10 cellular contexts compared by ENCODE assay signal in the genomic region with DNA sequence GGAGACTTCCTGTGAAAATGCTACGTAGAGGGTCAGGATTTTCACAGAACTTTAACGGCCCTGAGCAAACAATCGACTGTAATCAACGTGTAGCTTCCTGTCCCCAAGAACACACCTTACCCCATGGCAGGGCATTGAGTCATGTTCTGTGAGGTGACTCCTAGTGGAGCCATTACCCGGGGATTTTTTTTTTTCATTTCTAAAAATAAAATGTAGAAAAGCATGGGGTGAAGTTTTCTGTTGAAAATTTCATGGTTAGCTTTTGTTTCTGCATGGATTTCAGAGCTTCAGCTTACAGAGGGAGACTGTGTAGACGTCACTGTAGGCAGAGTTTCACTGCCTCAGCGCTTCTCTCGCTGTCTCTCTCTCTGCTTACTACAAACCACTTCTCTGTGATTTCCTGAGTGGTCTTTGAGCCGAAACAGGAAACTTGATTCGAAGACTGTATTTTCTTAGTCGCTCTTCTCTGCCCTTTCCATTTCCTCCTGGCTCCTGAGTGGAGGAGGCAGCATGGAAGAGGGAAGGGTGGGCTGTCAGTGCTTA.
DNase-seq lines count a peak whose midpoint lies in the region; ATAC-seq, FAIRE-seq and TF ChIP-seq lines count a peak whose summit lies in the region.
"Had no signal": no experiment of that assay in that cellular context is flagged by ENCODE, and none has a peak within 500 bp of the region (broad histone marks: within the 10 kb centered on the region; RNA-seq: fewer than 3 reads in every experiment).

No MANE protein-coding gene starts in this region.

- peak; percentile 76 for DNase-seq in mammary epithelial cell
- no peak for DNase-seq in NCI-H1417 treated with DMSO at 0.1 percent for 48 hours (lab: John Stamatoyannopoulos, UW)
- DNase-seq in 8988T: no peak
- no peak for DNase-seq in superior temporal gyrus (ENCODE audit: extremely low spot score)
- DNase-seq in kidney: no peak
- DNase-seq: nephron progenitor cell had no signal

- CTCF ChIA-PET in mammary epithelial cell (lab: Charles Lee; ENCODE audit: low non-redundant PET): no interaction called here

- no TSS peak for BruUV-seq in mammary epithelial cell (replicated peaks; lab: Mats Ljungman, UMichigan)

- H3K9ac ChIP-seq in OCI-LY1 (ENCODE audit: low read length) (no peak overlapping the region), mammary epithelial cell (ENCODE audit: insufficient read depth, low read length) (peak overlapping the region; percentile 59), parathyroid adenoma (no peak overlapping the region), kidney (ENCODE audit: low read length in 2 of 2) (no peak overlapping the region)

- H3K9me2 ChIP-seq in OCI-LY1 (ENCODE audit: low read depth, low read length): no peaks in the 10 kb centered on the region

- H3K4me2 ChIP-seq in OCI-LY1 (ENCODE audit: low read length) (no peak overlapping the region; the same call in 1 of the 2 replicates), mammary epithelial cell (ENCODE audit: insufficient read depth, low read depth, low read length) (peak overlapping the region; percentile 68), parathyroid adenoma (ENCODE audit: low read length) (no peak overlapping the region)

- H3F3A ChIP-seq in OCI-LY1 (ENCODE audit: insufficient read depth, low read length): no peaks in the 10 kb centered on the region

- H3K36me3 ChIP-seq in OCI-LY1 (ENCODE audit: insufficient read depth, low read length) (peaks cover 85% of the 10 kb centered on the region), mammary epithelial cell (ENCODE audit: insufficient read depth, low read length) (peaks cover 25% of the 10 kb centered on the region), parathyroid adenoma (ENCODE audit: control insufficient read depth, insufficient read depth, low read length) (no peaks in the 10 kb centered on the region), kidney (ENCODE audit: control insufficient read depth in 1 of 2, insufficient read depth in 2 of 2, low read length in 2 of 2) (peaks cover 39 to 62% of the 10 kb centered on the region in 2 donors)

- no peak for TF ChIP-seq CTCF in OCI-LY1 (IDR thresholded peaks at IDR 0.05; ENCODE audit: low read length)
- no peak for TF ChIP-seq CTCF in mammary epithelial cell (conservative IDR thresholded peaks at IDR 0.05 in 1 of 2, IDR thresholded peaks at IDR 0.05 in 1 of 2; ENCODE audit: extremely low read depth in 1 of 2, insufficient read depth in 1 of 2, low read depth in 1 of 2, low read length in 2 of 2)
- TF ChIP-seq CTCF in parathyroid adenoma (IDR thresholded peaks at IDR 0.05): no peak
- TF ChIP-seq CTCF in kidney (IDR thresholded peaks at IDR 0.05; ENCODE audit: borderline replicate concordance, extremely low read depth, insufficient read depth): no peak

- 46% methylated on average over 11 of the region's 11 CpGs for WGBS in mammary epithelial cell (ENCODE audit: low coverage, missing lambda C conversion rate)

- FAIRE-seq in kidney (lab: Jason Lieb, UNC): no peak
- FAIRE-seq: RCC 7860 had no signal

- H3K27me3 ChIP-seq in OCI-LY1 (ENCODE audit: insufficient read depth, low read length) (no peaks in the 10 kb centered on the region), mammary epithelial cell (ENCODE audit: insufficient read depth, low read length) (no peaks in the 10 kb centered on the region), parathyroid adenoma (ENCODE audit: control insufficient read depth, insufficient read depth, low read length) (no peaks in the 10 kb centered on the region)

- no peaks in the 10 kb centered on the region for H3K79me2 ChIP-seq in OCI-LY1 (ENCODE audit: insufficient read depth, low read length)
- H3K79me2 ChIP-seq in mammary epithelial cell (ENCODE audit: insufficient read depth, low read length): no peaks in the 10 kb centered on the region
- no peaks in the 10 kb centered on the region for H3K79me2 ChIP-seq in parathyroid adenoma

- H3K27ac ChIP-seq in OCI-LY1 (ENCODE audit: low read depth, low read length, poor library complexity, severe bottlenecking): peak overlapping the region; percentile 31
- H3K27ac ChIP-seq in mammary epithelial cell (ENCODE audit: insufficient read depth, low read depth, low read length): peak overlapping the region; percentile 83
- H3K27ac ChIP-seq in parathyroid adenoma: peak overlapping the region; percentile 7
- H3K27ac ChIP-seq in kidney (ENCODE audit: low read depth in 2 of 2, low read length in 2 of 2): no peak overlapping the region

- peak; percentile 65 for ATAC-seq in GM18868 (IDR thresholded peaks at IDR 0.05; ENCODE audit: unreplicated experiment)

- intact Hi-C loops in mammary epithelial cell (cut with micrococcal nuclease): no loop called here
- intact Hi-C loops in kidney (cut with DNase I): no loop called here

- no peak overlapping the region for H3K4me3 ChIP-seq in OCI-LY1 (ENCODE audit: low read depth, low read length, poor library complexity, severe bottlenecking)
- H3K4me3 ChIP-seq in mammary epithelial cell (replicated peaks in 1 of 3; ENCODE audit: insufficient read depth in 1 of 3, low read depth in 2 of 3, low read length in 3 of 3): no peak overlapping the region
- no peak overlapping the region for H3K4me3 ChIP-seq in parathyroid adenoma (ENCODE audit: low read depth, low read length)
- H3K4me3 ChIP-seq in kidney (ENCODE audit: low read length in 2 of 2): no peak overlapping the region

- in situ Hi-C loops in mammary epithelial cell (cut with MboI; ENCODE audit: low sequenced_read_pairs in 2 of 2): loop anchor here in 1 of 2 donors (25.0 kb wide), 1 partner anchor 151 kb away; no protein-coding TSS in a partner anchor

- H3K4me1 ChIP-seq in OCI-LY1 (ENCODE audit: insufficient read depth, low read length, severe bottlenecking): peaks cover 30% of the 10 kb centered on the region
- peaks cover 27% of the 10 kb centered on the region for H3K4me1 ChIP-seq in mammary epithelial cell (ENCODE audit: insufficient read depth, low read length)
- H3K4me1 ChIP-seq in parathyroid adenoma: no peaks in the 10 kb centered on the region
- no peaks in the 10 kb centered on the region for H3K4me1 ChIP-seq in kidney (ENCODE audit: control insufficient read depth in 1 of 2, insufficient read depth in 1 of 2, low read depth in 1 of 2, low read length in 2 of 2)

- H2AFZ ChIP-seq in OCI-LY1 (ENCODE audit: low read length) (no peak overlapping the region), mammary epithelial cell (ENCODE audit: low read depth, low read length) (peak overlapping the region; percentile 60), parathyroid adenoma (no peak overlapping the region)

- H3K9me3 ChIP-seq in OCI-LY1 (ENCODE audit: low read length): no peaks in the 10 kb centered on the region
- H3K9me3 ChIP-seq in mammary epithelial cell (replicated peaks; ENCODE audit: insufficient read depth, low read length): no peaks in the 10 kb centered on the region
- no peaks in the 10 kb centered on the region for H3K9me3 ChIP-seq in parathyroid adenoma (ENCODE audit: control insufficient read depth, low read length)
- H3K9me3 ChIP-seq in kidney (ENCODE audit: control insufficient read depth in 1 of 2, low read length in 2 of 2): no peaks in the 10 kb centered on the region

- no peaks in the 10 kb centered on the region for H4K20me1 ChIP-seq in OCI-LY1 (ENCODE audit: insufficient read depth, low read length)
- H4K20me1 ChIP-seq in mammary epithelial cell (ENCODE audit: insufficient read depth, low read length): no peaks in the 10 kb centered on the region

- dilution Hi-C loops in mammary epithelial cell (cut with HindIII; ENCODE audit: low sequenced_read_pairs): loop anchor here (5.0 to 25.0 kb wide), 2 partner anchors 171 to 399 kb away; partner anchors contain the start of gene SLC9B1

Comparison
In these comparisons a context has a peak if more than half of its experiments do, and no peak if none do; other contexts are left out.
1. H3K27ac ChIP-seq: peak in OCI-LY1 (single experiment), mammary epithelial cell (single experiment) and parathyroid adenoma (single experiment); none in kidney (0 of 2).